Comparison of ENCODE assay signal across 2 cellular contexts in the genomic region with DNA sequence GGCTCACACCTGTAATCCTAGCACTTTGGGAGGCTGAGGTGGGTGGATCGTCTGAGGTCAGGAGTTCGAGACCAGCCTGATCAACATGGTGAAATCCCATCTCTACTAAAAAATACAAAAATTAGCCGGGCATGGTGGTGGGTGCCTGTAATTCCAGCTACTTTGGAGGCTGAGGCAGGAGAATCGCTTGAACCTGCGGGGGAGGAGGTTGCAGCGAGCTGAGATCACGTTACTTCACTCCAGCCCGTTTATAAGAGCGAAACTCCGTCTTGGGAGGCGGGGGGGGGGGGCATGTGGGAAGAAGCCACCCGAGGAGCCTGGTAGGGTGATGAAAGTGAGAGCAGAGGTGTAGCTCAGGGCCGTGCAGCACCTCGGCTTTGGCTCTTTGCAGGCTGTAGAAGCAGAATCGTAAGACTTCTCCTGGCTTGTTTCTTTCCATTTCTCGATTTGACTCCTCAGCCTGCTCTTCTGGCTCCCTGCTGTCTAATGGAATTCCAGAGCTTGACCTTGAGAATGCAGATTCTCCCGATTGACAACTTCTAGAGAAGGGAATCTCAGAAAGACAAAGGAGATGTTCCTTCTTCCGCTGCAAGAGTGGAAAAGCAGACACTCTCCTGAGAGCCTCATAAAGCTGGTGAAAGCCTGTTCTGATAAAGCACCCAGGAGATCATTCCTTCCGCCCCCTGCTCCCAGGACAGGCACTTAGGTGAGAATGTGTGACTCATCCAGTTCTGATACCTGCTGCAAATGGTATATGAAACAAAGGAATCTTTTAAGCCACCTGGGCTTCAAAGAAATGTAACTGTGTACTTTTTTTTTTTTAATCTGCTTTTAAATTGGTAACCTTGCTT.
TF ChIP-seq lines count a peak whose summit lies in the region.

No MANE protein-coding gene starts in this region.

TF ChIP-seq in GM23338, 12 proteins besides CTCF, POLR2A, EP300 and RAD21 (continues in another document):
- TF ChIP-seq JUNB (IDR thresholded peaks at IDR 0.05; ENCODE audit: unreplicated experiment): no peak
- no peak for TF ChIP-seq STAT1 (IDR thresholded peaks at IDR 0.05; ENCODE audit: unreplicated experiment)
- TF ChIP-seq, protein P1, sequence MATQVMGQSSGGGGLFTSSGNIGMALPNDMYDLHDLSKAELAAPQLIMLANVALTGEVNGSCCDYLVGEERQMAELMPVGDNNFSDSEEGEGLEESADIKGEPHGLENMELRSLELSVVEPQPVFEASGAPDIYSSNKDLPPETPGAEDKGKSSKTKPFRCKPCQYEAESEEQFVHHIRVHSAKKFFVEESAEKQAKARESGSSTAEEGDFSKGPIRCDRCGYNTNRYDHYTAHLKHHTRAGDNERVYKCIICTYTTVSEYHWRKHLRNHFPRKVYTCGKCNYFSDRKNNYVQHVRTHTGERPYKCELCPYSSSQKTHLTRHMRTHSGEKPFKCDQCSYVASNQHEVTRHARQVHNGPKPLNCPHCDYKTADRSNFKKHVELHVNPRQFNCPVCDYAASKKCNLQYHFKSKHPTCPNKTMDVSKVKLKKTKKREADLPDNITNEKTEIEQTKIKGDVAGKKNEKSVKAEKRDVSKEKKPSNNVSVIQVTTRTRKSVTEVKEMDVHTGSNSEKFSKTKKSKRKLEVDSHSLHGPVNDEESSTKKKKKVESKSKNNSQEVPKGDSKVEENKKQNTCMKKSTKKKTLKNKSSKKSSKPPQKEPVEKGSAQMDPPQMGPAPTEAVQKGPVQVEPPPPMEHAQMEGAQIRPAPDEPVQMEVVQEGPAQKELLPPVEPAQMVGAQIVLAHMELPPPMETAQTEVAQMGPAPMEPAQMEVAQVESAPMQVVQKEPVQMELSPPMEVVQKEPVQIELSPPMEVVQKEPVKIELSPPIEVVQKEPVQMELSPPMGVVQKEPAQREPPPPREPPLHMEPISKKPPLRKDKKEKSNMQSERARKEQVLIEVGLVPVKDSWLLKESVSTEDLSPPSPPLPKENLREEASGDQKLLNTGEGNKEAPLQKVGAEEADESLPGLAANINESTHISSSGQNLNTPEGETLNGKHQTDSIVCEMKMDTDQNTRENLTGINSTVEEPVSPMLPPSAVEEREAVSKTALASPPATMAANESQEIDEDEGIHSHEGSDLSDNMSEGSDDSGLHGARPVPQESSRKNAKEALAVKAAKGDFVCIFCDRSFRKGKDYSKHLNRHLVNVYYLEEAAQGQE (IDR thresholded peaks at IDR 0.05; ENCODE audit: unreplicated experiment): no peak
- TF ChIP-seq, protein P2, sequence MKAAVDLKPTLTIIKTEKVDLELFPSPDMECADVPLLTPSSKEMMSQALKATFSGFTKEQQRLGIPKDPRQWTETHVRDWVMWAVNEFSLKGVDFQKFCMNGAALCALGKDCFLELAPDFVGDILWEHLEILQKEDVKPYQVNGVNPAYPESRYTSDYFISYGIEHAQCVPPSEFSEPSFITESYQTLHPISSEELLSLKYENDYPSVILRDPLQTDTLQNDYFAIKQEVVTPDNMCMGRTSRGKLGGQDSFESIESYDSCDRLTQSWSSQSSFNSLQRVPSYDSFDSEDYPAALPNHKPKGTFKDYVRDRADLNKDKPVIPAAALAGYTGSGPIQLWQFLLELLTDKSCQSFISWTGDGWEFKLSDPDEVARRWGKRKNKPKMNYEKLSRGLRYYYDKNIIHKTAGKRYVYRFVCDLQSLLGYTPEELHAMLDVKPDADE (IDR thresholded peaks at IDR 0.05): no peak
- TF ChIP-seq ZNF114 (CRISPR knock-in tag; IDR thresholded peaks at IDR 0.05): no peak
- TF ChIP-seq, protein P3, sequence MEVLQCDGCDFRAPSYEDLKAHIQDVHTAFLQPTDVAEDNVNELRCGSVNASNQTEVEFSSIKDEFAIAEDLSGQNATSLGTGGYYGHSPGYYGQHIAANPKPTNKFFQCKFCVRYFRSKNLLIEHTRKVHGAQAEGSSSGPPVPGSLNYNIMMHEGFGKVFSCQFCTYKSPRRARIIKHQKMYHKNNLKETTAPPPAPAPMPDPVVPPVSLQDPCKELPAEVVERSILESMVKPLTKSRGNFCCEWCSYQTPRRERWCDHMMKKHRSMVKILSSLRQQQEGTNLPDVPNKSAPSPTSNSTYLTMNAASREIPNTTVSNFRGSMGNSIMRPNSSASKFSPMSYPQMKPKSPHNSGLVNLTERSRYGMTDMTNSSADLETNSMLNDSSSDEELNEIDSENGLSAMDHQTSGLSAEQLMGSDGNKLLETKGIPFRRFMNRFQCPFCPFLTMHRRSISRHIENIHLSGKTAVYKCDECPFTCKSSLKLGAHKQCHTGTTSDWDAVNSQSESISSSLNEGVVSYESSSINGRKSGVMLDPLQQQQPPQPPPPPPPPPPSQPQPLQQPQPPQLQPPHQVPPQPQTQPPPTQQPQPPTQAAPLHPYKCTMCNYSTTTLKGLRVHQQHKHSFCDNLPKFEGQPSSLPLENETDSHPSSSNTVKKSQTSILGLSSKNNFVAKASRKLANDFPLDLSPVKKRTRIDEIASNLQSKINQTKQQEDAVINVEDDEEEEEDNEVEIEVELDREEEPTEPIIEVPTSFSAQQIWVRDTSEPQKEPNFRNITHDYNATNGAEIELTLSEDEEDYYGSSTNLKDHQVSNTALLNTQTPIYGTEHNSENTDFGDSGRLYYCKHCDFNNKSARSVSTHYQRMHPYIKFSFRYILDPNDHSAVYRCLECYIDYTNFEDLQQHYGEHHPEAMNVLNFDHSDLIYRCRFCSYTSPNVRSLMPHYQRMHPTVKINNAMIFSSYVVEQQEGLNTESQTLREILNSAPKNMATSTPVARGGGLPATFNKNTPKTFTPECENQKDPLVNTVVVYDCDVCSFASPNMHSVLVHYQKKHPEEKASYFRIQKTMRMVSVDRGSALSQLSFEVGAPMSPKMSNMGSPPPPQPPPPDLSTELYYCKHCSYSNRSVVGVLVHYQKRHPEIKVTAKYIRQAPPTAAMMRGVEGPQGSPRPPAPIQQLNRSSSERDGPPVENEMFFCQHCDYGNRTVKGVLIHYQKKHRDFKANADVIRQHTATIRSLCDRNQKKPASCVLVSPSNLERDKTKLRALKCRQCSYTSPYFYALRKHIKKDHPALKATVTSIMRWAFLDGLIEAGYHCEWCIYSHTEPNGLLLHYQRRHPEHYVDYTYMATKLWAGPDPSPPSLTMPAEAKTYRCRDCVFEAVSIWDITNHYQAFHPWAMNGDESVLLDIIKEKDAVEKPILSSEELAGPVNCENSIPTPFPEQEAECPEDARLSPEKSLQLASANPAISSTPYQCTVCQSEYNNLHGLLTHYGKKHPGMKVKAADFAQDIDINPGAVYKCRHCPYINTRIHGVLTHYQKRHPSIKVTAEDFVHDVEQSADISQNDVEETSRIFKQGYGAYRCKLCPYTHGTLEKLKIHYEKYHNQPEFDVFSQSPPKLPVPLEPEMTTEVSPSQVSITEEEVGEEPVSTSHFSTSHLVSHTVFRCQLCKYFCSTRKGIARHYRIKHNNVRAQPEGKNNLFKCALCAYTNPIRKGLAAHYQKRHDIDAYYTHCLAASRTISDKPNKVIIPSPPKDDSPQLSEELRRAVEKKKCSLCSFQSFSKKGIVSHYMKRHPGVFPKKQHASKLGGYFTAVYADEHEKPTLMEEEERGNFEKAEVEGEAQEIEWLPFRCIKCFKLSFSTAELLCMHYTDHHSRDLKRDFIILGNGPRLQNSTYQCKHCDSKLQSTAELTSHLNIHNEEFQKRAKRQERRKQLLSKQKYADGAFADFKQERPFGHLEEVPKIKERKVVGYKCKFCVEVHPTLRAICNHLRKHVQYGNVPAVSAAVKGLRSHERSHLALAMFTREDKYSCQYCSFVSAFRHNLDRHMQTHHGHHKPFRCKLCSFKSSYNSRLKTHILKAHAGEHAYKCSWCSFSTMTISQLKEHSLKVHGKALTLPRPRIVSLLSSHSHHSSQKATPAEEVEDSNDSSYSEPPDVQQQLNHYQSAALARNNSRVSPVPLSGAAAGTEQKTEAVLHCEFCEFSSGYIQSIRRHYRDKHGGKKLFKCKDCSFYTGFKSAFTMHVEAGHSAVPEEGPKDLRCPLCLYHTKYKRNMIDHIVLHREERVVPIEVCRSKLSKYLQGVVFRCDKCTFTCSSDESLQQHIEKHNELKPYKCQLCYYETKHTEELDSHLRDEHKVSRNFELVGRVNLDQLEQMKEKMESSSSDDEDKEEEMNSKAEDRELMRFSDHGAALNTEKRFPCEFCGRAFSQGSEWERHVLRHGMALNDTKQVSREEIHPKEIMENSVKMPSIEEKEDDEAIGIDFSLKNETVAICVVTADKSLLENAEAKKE (CRISPR knock-in tag; IDR thresholded peaks at IDR 0.05): peak; percentile 96
- no peak for TF ChIP-seq EZH2 (IDR thresholded peaks at IDR 0.05; ENCODE audit: low read depth, unreplicated experiment)

TF ChIP-seq in H1, 55 proteins besides CTCF, POLR2A, EP300 and RAD21:
- TF ChIP-seq TAF1 (IDR thresholded peaks at IDR 0.05; ENCODE audit: low read depth, low read length) (peak; percentile 42; the same call in 1 of the 2 replicates), GTF2F1 (IDR thresholded peaks at IDR 0.05; ENCODE audit: borderline replicate concordance, low read depth, low read length) (no peak), SP1 (IDR thresholded peaks at IDR 0.05; ENCODE audit: low read depth, low read length) (peak; percentile 82), EGR1 (IDR thresholded peaks at IDR 0.05; ENCODE audit: borderline replicate concordance, low read depth, low read length) (no peak), ASH2L (IDR thresholded peaks at IDR 0.05; ENCODE audit: low read length) (peak; percentile 89), TEAD4 (IDR thresholded peaks at IDR 0.05; ENCODE audit: low read depth, low read length) (peak; percentile 91), RBBP5 (IDR thresholded peaks at IDR 0.05; ENCODE audit: borderline replicate concordance, low read depth, low read length) (peak; percentile 70; the same call in 1 of the 2 replicates), HDAC2 (IDR thresholded peaks at IDR 0.05; ENCODE audit: borderline replicate concordance in 1 of 2, low read depth in 2 of 2, low read length in 2 of 2) (peak in 1 of 2 experiments; percentile 36; a peak in 1 of 4 replicates), JUND (IDR thresholded peaks at IDR 0.05; ENCODE audit: low read length) (peak; percentile 85)
